16 cellular contexts compared by ENCODE assay signal in the genomic region with DNA sequence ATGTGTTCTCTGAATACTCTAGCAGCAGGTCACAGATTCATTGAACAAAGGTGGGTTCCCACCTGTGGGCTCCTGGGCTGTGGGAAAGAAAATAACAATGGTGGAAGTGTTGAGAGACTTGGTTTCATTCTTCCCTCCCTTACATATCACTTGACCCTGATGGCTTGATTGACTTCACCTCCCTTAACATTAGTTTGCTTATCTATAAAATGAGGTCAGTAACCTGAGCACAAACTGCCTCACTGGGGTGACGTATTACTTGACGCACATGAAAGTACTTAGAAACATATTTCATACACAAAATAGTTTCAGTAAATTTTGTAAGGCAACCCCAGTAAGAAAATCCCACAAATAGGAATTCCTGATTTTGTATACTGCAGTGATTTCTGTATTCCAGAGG.
"Had no signal": no experiment of that assay in that cellular context is flagged by ENCODE, and none has a peak within 500 bp of the region (broad histone marks: within the 10 kb centered on the region; RNA-seq: fewer than 3 reads in every experiment).

No MANE protein-coding gene starts in this region.

- ATAC-seq: left ventricle myocardium superior, right cardiac atrium had no signal

- H3K27ac ChIP-seq: adrenal gland, colonic mucosa, esophagus squamous epithelium, neutrophil, skin epidermis had no signal

- H3K4me1 ChIP-seq: adrenal gland, colonic mucosa had no signal

- H3K36me3 ChIP-seq: adrenal gland, colonic mucosa, esophagus squamous epithelium, neutrophil had no signal

- H3K27ac Mint-ChIP-seq: activated naive CD4-positive, alpha-beta T cell treated with anti-CD3 and anti-CD28 coated beads, Interleukin-2, amount 50 U/mL, for 24 hours; activated T-cell treated with anti-CD3 and anti-CD28 coated beads, Interleukin-2, amount 50 U/mL, for 24 hours; stimulated activated naive CD8-positive, alpha-beta T cell treated with anti-CD3 and anti-CD28 coated beads, Interleukin-15, Interleukin-2, amounts not matched to agents 100 ng/mL and 50 ng/mL, for 24 hours; T-helper 2 cell treated with Interferon-gamma antibody and Interleukin-4, amounts not matched to agents 5 μg/mL and 100 μg/mL, for 36 hours had no signal

- H3K27me3 ChIP-seq: adrenal gland, colonic mucosa, esophagus squamous epithelium, neutrophil had no signal

- H3K4me3 Mint-ChIP-seq: activated naive CD4-positive, alpha-beta T cell treated with anti-CD3 and anti-CD28 coated beads, Interleukin-2, amount 50 U/mL, for 24 hours; activated T-cell treated with anti-CD3 and anti-CD28 coated beads, Interleukin-2, amount 50 U/mL, for 24 hours; stimulated activated naive CD8-positive, alpha-beta T cell treated with anti-CD3 and anti-CD28 coated beads, Interleukin-15, Interleukin-2, amounts not matched to agents 100 ng/mL and 50 ng/mL, for 24 hours; T-helper 2 cell treated with Interferon-gamma antibody and Interleukin-4, amounts not matched to agents 5 μg/mL and 100 μg/mL, for 36 hours had no signal

- H3K9me3 Mint-ChIP-seq: activated naive CD4-positive, alpha-beta T cell treated with anti-CD3 and anti-CD28 coated beads, Interleukin-2, amount 50 U/mL, for 24 hours; activated T-cell treated with anti-CD3 and anti-CD28 coated beads, Interleukin-2, amount 50 U/mL, for 24 hours; stimulated activated naive CD8-positive, alpha-beta T cell treated with anti-CD3 and anti-CD28 coated beads, Interleukin-15, Interleukin-2, amounts not matched to agents 100 ng/mL and 50 ng/mL, for 24 hours; T-helper 2 cell treated with Interferon-gamma antibody and Interleukin-4, amounts not matched to agents 5 μg/mL and 100 μg/mL, for 36 hours had no signal

- H3K36me3 Mint-ChIP-seq: activated naive CD4-positive, alpha-beta T cell treated with anti-CD3 and anti-CD28 coated beads, Interleukin-2, amount 50 U/mL, for 24 hours had no signal

- H3K27me3 Mint-ChIP-seq: activated naive CD4-positive, alpha-beta T cell treated with anti-CD3 and anti-CD28 coated beads, Interleukin-2, amount 50 U/mL, for 24 hours; activated T-cell treated with anti-CD3 and anti-CD28 coated beads, Interleukin-2, amount 50 U/mL, for 24 hours; stimulated activated naive CD8-positive, alpha-beta T cell treated with anti-CD3 and anti-CD28 coated beads, Interleukin-15, Interleukin-2, amounts not matched to agents 100 ng/mL and 50 ng/mL, for 24 hours had no signal

- H3K4me3 ChIP-seq: adrenal gland, colonic mucosa, esophagus squamous epithelium, skin epidermis had no signal

- DNase-seq: activated CD4-positive, alpha-beta T cell treated with anti-CD3 and anti-CD28 coated beads, Interleukin-2, amount 50 U/mL, for 48 hours; activated CD4-positive, CD25-positive, alpha-beta regulatory T cell treated with anti-CD3 and anti-CD28 coated beads, Interleukin-2, amount 50 U/mL, for 72 hours; activated T-cell treated with anti-CD3 and anti-CD28 coated beads, Interleukin-2, amount 50 U/mL, for 24 hours; central memory CD4-positive, alpha-beta T cell; colonic mucosa; esophagus squamous epithelium; left ventricle myocardium superior; mesendoderm; right cardiac atrium; stimulated activated CD4-positive, alpha-beta T cell treated with anti-CD3 and anti-CD28 coated beads, Interleukin-4, amount 100 ng/mL, for 24 hours had no signal

- H3K9me3 ChIP-seq: adrenal gland, colonic mucosa, esophagus squamous epithelium, neutrophil had no signal
